13 cellular contexts compared by ENCODE assay signal in genomic region chr16:29011112-29011511, GRCh38. TPM values are rescaled to one million over a fixed set of nuclear protein-coding genes. Genes with fewer than 3 reads are reported as not detected.
DNase-seq lines count a peak whose midpoint lies in the region; ATAC-seq and TF ChIP-seq lines count a peak whose summit lies in the region.
"Had no signal": no experiment of that assay in that cellular context is flagged by ENCODE, and none has a peak within 500 bp of the region (broad histone marks: within the 10 kb centered on the region; RNA-seq: fewer than 3 reads in every experiment).

No MANE protein-coding gene starts in this region.

- CTCF ChIA-PET in activated CD4-positive, alpha-beta T cell treated with anti-CD3 and anti-CD28 coated beads, Interleukin-2, amount 10 ng/mL, durations not matched to agents 7 days and 5 days (lab: Charles Lee): interaction anchor here (0.7 to 1.6 kb wide), 2 partner anchors 10 to 96 kb away, joined by 5 read pairs; no protein-coding TSS in a partner anchor
- CTCF ChIA-PET in naive thymus-derived CD4-positive, alpha-beta T cell (lab: Charles Lee): interaction anchor here (1.4 to 2.3 kb wide), 2 partner anchors 10 to 37 kb away, joined by 3 to 9 read pairs; no protein-coding TSS in a partner anchor

- H3K36me3 Mint-ChIP-seq in activated CD4-positive, alpha-beta T cell treated with anti-CD3 and anti-CD28 coated beads, Interleukin-2, amount 10 ng/mL, durations not matched to agents 7 days and 5 days (ENCODE audit: low read depth): peaks cover 6% of the 10 kb centered on the region
- no peaks in the 10 kb centered on the region for H3K36me3 Mint-ChIP-seq in activated T-helper 2 cell treated with anti-CD3 and anti-CD28 coated beads, Interferon-gamma antibody, Interleukin-2, Interleukin-4, amounts not matched to agents 10 μg/mL and 5 μg/mL and 100 μg/mL, durations not matched to agents 14 hours and 24 hours and 36 hours (ENCODE audit: low read depth)
- H3K36me3 Mint-ChIP-seq in naive thymus-derived CD4-positive, alpha-beta T cell: peaks cover 0 to 5% (median 0%) of the 10 kb centered on the region in 5 donors

- 73 to 84% methylated on average over 8 of the region's 8 CpGs for WGBS in lower leg skin, 2 donors

- peak overlapping the region; percentile 71 for H3K27ac ChIP-seq in naive thymus-derived CD4-positive, alpha-beta T cell (ENCODE audit: low read depth, low read length)

- no peak for TF ChIP-seq CTCF in lower leg skin (IDR thresholded peaks at IDR 0.05)

- no peaks in the 10 kb centered on the region for H3K27me3 ChIP-seq in naive thymus-derived CD4-positive, alpha-beta T cell (ENCODE audit: control insufficient read depth in 2 of 2, insufficient read depth in 2 of 2, low read length in 2 of 2)

- H3K4me1 Mint-ChIP-seq in activated CD4-positive, alpha-beta T cell treated with anti-CD3 and anti-CD28 coated beads, Interleukin-2, amount 10 ng/mL, durations not matched to agents 7 days and 5 days: peaks cover 65% of the 10 kb centered on the region
- H3K4me1 Mint-ChIP-seq in activated T-helper 2 cell treated with anti-CD3 and anti-CD28 coated beads, Interferon-gamma antibody, Interleukin-2, Interleukin-4, amounts not matched to agents 10 μg/mL and 5 μg/mL and 100 μg/mL, durations not matched to agents 14 hours and 24 hours and 36 hours (ENCODE audit: low read depth): peaks cover 53% of the 10 kb centered on the region
- peaks cover 44 to 86% (median 57%) of the 10 kb centered on the region in 7 donors for H3K4me1 Mint-ChIP-seq in naive thymus-derived CD4-positive, alpha-beta T cell

- no peak for TF ChIP-seq POLR2A in lower leg skin (IDR thresholded peaks at IDR 0.05)

- peaks cover 2% of the 10 kb centered on the region for H3K9me3 Mint-ChIP-seq in activated CD4-positive, alpha-beta T cell treated with anti-CD3 and anti-CD28 coated beads, Interleukin-2, amount 10 ng/mL, durations not matched to agents 7 days and 5 days
- no peaks in the 10 kb centered on the region for H3K9me3 Mint-ChIP-seq in activated T-helper 2 cell treated with anti-CD3 and anti-CD28 coated beads, Interferon-gamma antibody, Interleukin-2, Interleukin-4, amounts not matched to agents 10 μg/mL and 5 μg/mL and 100 μg/mL, durations not matched to agents 14 hours and 24 hours and 36 hours
- peaks cover 0 to 5% (median 0%) of the 10 kb centered on the region in 11 donors for H3K9me3 Mint-ChIP-seq in naive thymus-derived CD4-positive, alpha-beta T cell
- H3K9me3 Mint-ChIP-seq: IgD-negative memory B cell had no signal

- H3K4me3 ChIP-seq in naive thymus-derived CD4-positive, alpha-beta T cell (ENCODE audit: low read length): no peak overlapping the region
- no peak overlapping the region for H3K4me3 ChIP-seq in lower leg skin (ENCODE audit: low read depth, poor library complexity, severe bottlenecking)

- H3K4me3 Mint-ChIP-seq in activated CD4-positive, alpha-beta T cell treated with anti-CD3 and anti-CD28 coated beads, Interleukin-2, amount 10 ng/mL, durations not matched to agents 7 days and 5 days: no peak overlapping the region
- no peak overlapping the region for H3K4me3 Mint-ChIP-seq in activated T-helper 2 cell treated with anti-CD3 and anti-CD28 coated beads, Interferon-gamma antibody, Interleukin-2, Interleukin-4, amounts not matched to agents 10 μg/mL and 5 μg/mL and 100 μg/mL, durations not matched to agents 14 hours and 24 hours and 36 hours (ENCODE audit: low read depth)
- H3K4me3 Mint-ChIP-seq in naive thymus-derived CD4-positive, alpha-beta T cell: peak overlapping the region in 2 of 10 donors; percentile 6 to 17
- H3K4me3 Mint-ChIP-seq: IgD-negative memory B cell, T-helper 17 cell had no signal

- intact Hi-C loops in activated T-helper 2 cell treated with anti-CD3 and anti-CD28 coated beads, Interferon-gamma antibody, Interleukin-2, Interleukin-4, amounts not matched to agents 10 μg/mL and 5 μg/mL and 100 μg/mL, durations not matched to agents 14 hours and 24 hours and 36 hours (cut with micrococcal nuclease): no loop called here
- intact Hi-C loops in naive thymus-derived CD4-positive, alpha-beta T cell (cut with micrococcal nuclease): no loop called here
- intact Hi-C loops in lower leg skin (cut with DNase I; ENCODE audit: low total_unique reads): no loop called here

- in situ Hi-C loops in KBM-7 (cut with MboI; ENCODE audit: low pct_unique_long_range_greater_than_20kb, low sequenced_read_pairs): no loop called here

- ATAC-seq in naive thymus-derived CD4-positive, alpha-beta T cell: no peak
- ATAC-seq in GM21447 (IDR thresholded peaks at IDR 0.05; ENCODE audit: unreplicated experiment): no peak
- ATAC-seq: T-helper 17 cell had no signal

- no peaks in the 10 kb centered on the region for H3K36me3 ChIP-seq in naive thymus-derived CD4-positive, alpha-beta T cell (ENCODE audit: control insufficient read depth in 2 of 3, insufficient read depth in 3 of 3, low read length in 3 of 3)

- POLR2A ChIA-PET in activated CD4-positive, alpha-beta T cell treated with anti-CD3 and anti-CD28 coated beads, Interleukin-2, amount 10 ng/mL, durations not matched to agents 7 days and 5 days (lab: Charles Lee): no interaction called here
- POLR2A ChIA-PET in naive thymus-derived CD4-positive, alpha-beta T cell (lab: Charles Lee): interaction anchor here (0.6 to 9.3 kb wide), 10 partner anchors 11 to 86 kb away, joined by 3 to 194 read pairs (median 3); partner anchors contain the start of genes LAT, RABEP2 and SPNS1

- no peaks in the 10 kb centered on the region for H3K9me3 ChIP-seq in naive thymus-derived CD4-positive, alpha-beta T cell (ENCODE audit: control insufficient read depth in 2 of 3, low read length in 3 of 3)

- H3K27me3 Mint-ChIP-seq in activated CD4-positive, alpha-beta T cell treated with anti-CD3 and anti-CD28 coated beads, Interleukin-2, amount 10 ng/mL, durations not matched to agents 7 days and 5 days: no peaks in the 10 kb centered on the region
- no peaks in the 10 kb centered on the region for H3K27me3 Mint-ChIP-seq in activated T-helper 2 cell treated with anti-CD3 and anti-CD28 coated beads, Interferon-gamma antibody, Interleukin-2, Interleukin-4, amounts not matched to agents 10 μg/mL and 5 μg/mL and 100 μg/mL, durations not matched to agents 14 hours and 24 hours and 36 hours (ENCODE audit: low read depth)
- no peaks in the 10 kb centered on the region for H3K27me3 Mint-ChIP-seq in naive thymus-derived CD4-positive, alpha-beta T cell
- H3K27me3 Mint-ChIP-seq: T-helper 17 cell had no signal

- DNase-seq in activated CD4-positive, alpha-beta T cell treated with anti-CD3 and anti-CD28 coated beads, Interleukin-2, amount 10 ng/mL, durations not matched to agents 7 days and 5 days: no peak
- DNase-seq in activated CD4-positive, alpha-beta T cell treated with anti-CD3 and anti-CD28 coated beads, Interleukin-2, amount 50 U/mL, for 1 hour: no peak
- DNase-seq in KBM-7: peak; percentile 43
- no peak for DNase-seq in activated T-helper 2 cell treated with anti-CD3 and anti-CD28 coated beads, Interferon-gamma antibody, Interleukin-2, Interleukin-4, amounts not matched to agents 10 μg/mL and 5 μg/mL and 100 μg/mL, durations not matched to agents 14 hours and 24 hours and 36 hours (ENCODE audit: low spot score)
- DNase-seq in naive thymus-derived CD4-positive, alpha-beta T cell: no peak
- no peak for DNase-seq in lower leg skin (ENCODE audit: low spot score in 2 of 2)
- no peak for DNase-seq in LoVo (ENCODE audit: low spot score)
- DNase-seq: cerebellar nuclear complex; NCI-H1694 treated with DMSO at 0.1 percent for 48 hours; stimulated activated CD4-positive, alpha-beta T cell treated with anti-CD3 and anti-CD28 coated beads, Interleukin-15, amount 100 ng/mL, for 24 hours; T-helper 17 cell had no signal

- H3K27ac Mint-ChIP-seq in activated CD4-positive, alpha-beta T cell treated with anti-CD3 and anti-CD28 coated beads, Interleukin-2, amount 10 ng/mL, durations not matched to agents 7 days and 5 days: peak overlapping the region; percentile 50
- peak overlapping the region; percentile 96 for H3K27ac Mint-ChIP-seq in activated T-helper 2 cell treated with anti-CD3 and anti-CD28 coated beads, Interferon-gamma antibody, Interleukin-2, Interleukin-4, amounts not matched to agents 10 μg/mL and 5 μg/mL and 100 μg/mL, durations not matched to agents 14 hours and 24 hours and 36 hours
- H3K27ac Mint-ChIP-seq in naive thymus-derived CD4-positive, alpha-beta T cell: peak overlapping the region; percentile 28 to 99 (median 95)
- H3K27ac Mint-ChIP-seq: IgD-negative memory B cell had no signal

- peaks cover 38 to 67% of the 10 kb centered on the region in 2 donors for H3K4me1 ChIP-seq in naive thymus-derived CD4-positive, alpha-beta T cell (ENCODE audit: control insufficient read depth in 2 of 2, insufficient read depth in 2 of 2, low read length in 2 of 2)

RNA-seq across cellular contexts. Expression of gene LAT, which starts 26.3 kb away (rescaled TPM):
- total RNA-seq in activated CD4-positive, alpha-beta T cell treated with anti-CD3 and anti-CD28 coated beads, Interleukin-2, amount 10 ng/mL, durations not matched to agents 7 days and 5 days: 100 to 1,000 TPM; 365 to 379 TPM
- total RNA-seq in activated T-helper 2 cell treated with anti-CD3 and anti-CD28 coated beads, Interferon-gamma antibody, Interleukin-2, Interleukin-4, amounts not matched to agents 10 μg/mL and 5 μg/mL and 100 μg/mL, durations not matched to agents 14 hours and 24 hours and 36 hours: 273 and 294 TPM in 2 replicates
- 100 to 1,000 TPM; 179 to 476 (median 342) TPM for total RNA-seq in naive thymus-derived CD4-positive, alpha-beta T cell
- polyA plus RNA-seq in naive thymus-derived CD4-positive, alpha-beta T cell: 100 to 1,000 TPM; 317 to 445 TPM
- total RNA-seq in lower leg skin: 1 to 10 TPM in 3 of 4 donors, under 1 TPM in 1; 0.88 to 9.0 (median 3.3) TPM

RNA-seq across cellular contexts. Expression of gene SPNS1, which starts 36.5 kb away (rescaled TPM):
- total RNA-seq in activated CD4-positive, alpha-beta T cell treated with anti-CD3 and anti-CD28 coated beads, Interleukin-2, amount 10 ng/mL, durations not matched to agents 7 days and 5 days: 10 to 100 TPM; 24.8 to 26.1 TPM
- 22.0 and 25.8 TPM in 2 replicates for total RNA-seq in activated T-helper 2 cell treated with anti-CD3 and anti-CD28 coated beads, Interferon-gamma antibody, Interleukin-2, Interleukin-4, amounts not matched to agents 10 μg/mL and 5 μg/mL and 100 μg/mL, durations not matched to agents 14 hours and 24 hours and 36 hours
- 10 to 100 TPM; 31.1 to 47.0 (median 42.1) TPM for total RNA-seq in naive thymus-derived CD4-positive, alpha-beta T cell
- 10 to 100 TPM; 22.6 to 40.4 TPM for polyA plus RNA-seq in naive thymus-derived CD4-positive, alpha-beta T cell
- 10 to 100 TPM; 24.2 to 34.6 (median 34.0) TPM for total RNA-seq in lower leg skin

Comparison
In these comparisons a context has a peak if more than half of its experiments do, and no peak if none do; other contexts are left out.
1. RNA of gene LAT, which starts 26.3 kb away (total RNA-seq): 365 to 379 TPM in activated CD4-positive, alpha-beta T cell treated with anti-CD3 and anti-CD28 coated beads, Interleukin-2, amount 10 ng/mL, durations not matched to agents 7 days and 5 days, 179 to 476 TPM in naive thymus-derived CD4-positive, alpha-beta T cell and 273 to 294 TPM in activated T-helper 2 cell treated with anti-CD3 and anti-CD28 coated beads, Interferon-gamma antibody, Interleukin-2, Interleukin-4, amounts not matched to agents 10 μg/mL and 5 μg/mL and 100 μg/mL, durations not matched to agents 14 hours and 24 hours and 36 hours; 0.88 to 9.0 TPM in lower leg skin; every median in the first group is over 10 times any median in the second.
2. Peak in every context shown above with its lines, with median percentiles within 50 percentile points of each other: H3K27ac Mint-ChIP-seq.